In genomic region chr3:125461896-125462295, GRCh38 we compare ENCODE assay signal across 19 cellular contexts. TPM values are rescaled to one million over a fixed set of nuclear protein-coding genes. Genes with fewer than 3 reads are reported as not detected.
DNase-seq lines count a peak whose midpoint lies in the region; ATAC-seq, FAIRE-seq and TF ChIP-seq lines count a peak whose summit lies in the region.
"Had no signal": no experiment of that assay in that cellular context is flagged by ENCODE, and none has a peak within 500 bp of the region (broad histone marks: within the 10 kb centered on the region; RNA-seq: fewer than 3 reads in every experiment).

No MANE protein-coding gene starts in this region.

- H3K36me3 ChIP-seq in mammary epithelial cell (ENCODE audit: insufficient read depth, low read length): peaks cover 8% of the 10 kb centered on the region
- no peaks in the 10 kb centered on the region for H3K36me3 ChIP-seq in breast epithelium
- peaks cover 4% of the 10 kb centered on the region for H3K36me3 ChIP-seq in bronchial epithelial cell (ENCODE audit: control insufficient read depth, insufficient read depth, low read length)
- H3K36me3 ChIP-seq in GM23248 (ENCODE audit: low read depth): peaks cover 30% of the 10 kb centered on the region; the same call in 1 of the 2 replicates

- WGBS in mammary epithelial cell (ENCODE audit: low coverage, missing lambda C conversion rate): 92% methylated on average over 4 of the region's 6 CpGs
- WGBS in GM23248 (ENCODE audit: low coverage in 1 of 2, low lambda C conversion rate in 2 of 2, missing lambda C conversion rate in 2 of 2), 2 experiments: 95 to 97% methylated on average over 6 of the region's 6 CpGs

- intact Hi-C loops in mammary epithelial cell (cut with micrococcal nuclease) (no loop called here), breast epithelium (cut with DNase I; ENCODE audit: low total_unique reads) (no loop called here)

- no peak overlapping the region for H3K27ac ChIP-seq in mammary epithelial cell (ENCODE audit: insufficient read depth, low read depth, low read length)
- no peak overlapping the region for H3K27ac ChIP-seq in breast epithelium
- no peak overlapping the region for H3K27ac ChIP-seq in GM23248
- H3K27ac ChIP-seq: 22Rv1, A549, C4-2B had no signal

- H3K4me2 ChIP-seq in mammary epithelial cell (ENCODE audit: insufficient read depth, low read depth, low read length) (no peak overlapping the region), GM23248 (ENCODE audit: unreplicated experiment) (no peak overlapping the region)
- H3K4me2 ChIP-seq: A549 had no signal

- no peaks in the 10 kb centered on the region for H3K27me3 ChIP-seq in mammary epithelial cell (ENCODE audit: insufficient read depth, low read length)
- no peaks in the 10 kb centered on the region for H3K27me3 ChIP-seq in breast epithelium
- H3K27me3 ChIP-seq in bronchial epithelial cell (ENCODE audit: control insufficient read depth, insufficient read depth, low read length): no peaks in the 10 kb centered on the region
- no peaks in the 10 kb centered on the region for H3K27me3 ChIP-seq in GM23248 (replicated peaks; ENCODE audit: insufficient read depth)

- no peaks in the 10 kb centered on the region for H3K79me2 ChIP-seq in mammary epithelial cell (ENCODE audit: insufficient read depth, low read length)
- H3K79me2 ChIP-seq in GM23248 (ENCODE audit: insufficient read depth): no peaks in the 10 kb centered on the region

- no peaks in the 10 kb centered on the region for H3K9me3 ChIP-seq in mammary epithelial cell (replicated peaks; ENCODE audit: insufficient read depth, low read length)
- H3K9me3 ChIP-seq in breast epithelium: no peaks in the 10 kb centered on the region
- no peaks in the 10 kb centered on the region for H3K9me3 ChIP-seq in GM23248 (ENCODE audit: low read depth)
- H3K9me3 ChIP-seq: A549, Caco-2 had no signal

- TF ChIP-seq POLR2A in breast epithelium (IDR thresholded peaks at IDR 0.05): no peak

- TF ChIP-seq CTCF in mammary epithelial cell (conservative IDR thresholded peaks at IDR 0.05 in 1 of 2, IDR thresholded peaks at IDR 0.05 in 1 of 2; ENCODE audit: extremely low read depth in 1 of 2, insufficient read depth in 1 of 2, low read depth in 1 of 2, low read length in 2 of 2) (no peak), breast epithelium (IDR thresholded peaks at IDR 0.05) (no peak), bronchial epithelial cell (IDR thresholded peaks at IDR 0.05; ENCODE audit: insufficient read depth, low read length, severe bottlenecking) (no peak)

- peak; percentile 20 for DNase-seq in mammary epithelial cell
- no peak for DNase-seq in breast epithelium (ENCODE audit: low spot score in 2 of 2)
- DNase-seq in bronchial epithelial cell (ENCODE audit: low read depth): peak; percentile 67
- DNase-seq in iris pigment epithelial cell (ENCODE audit: low read depth): peak; percentile 18
- no peak for DNase-seq in stimulated activated naive B cell treated with anti-CD40 and anti-IgM and Interleukin-4, amounts not matched to agents 10 μg/mL and 1 μg/mL and 100 μg/mL, for 72 hours
- DNase-seq in GM23248: no peak
- DNase-seq in activated effector memory CD4-positive, alpha-beta T cell treated with anti-CD3 and anti-CD28 coated beads, Interleukin-2, amount 50 U/mL, for 16 hours: no peak
- DNase-seq: AML-193; Caco-2; CD4-positive, alpha-beta T cell; GF-D8; H9 had no signal

- no peak for FAIRE-seq in bronchial epithelial cell (lab: Jason Lieb, UNC)
- FAIRE-seq: A549, D721Med, H1, HepG2 had no signal

- peaks cover 32 to 41% of the 10 kb centered on the region in 2 donors for H3K36me3 Mint-ChIP-seq in stimulated activated naive B cell treated with anti-CD40 and anti-IgM and Interleukin-4, amounts not matched to agents 10 μg/mL and 1 μg/mL and 100 μg/mL, for 72 hours

- H3K27ac Mint-ChIP-seq in stimulated activated naive B cell treated with anti-CD40 and anti-IgM and Interleukin-4, amounts not matched to agents 10 μg/mL and 1 μg/mL and 100 μg/mL, for 72 hours: peak overlapping the region; percentile 54
- H3K27ac Mint-ChIP-seq: CD4-positive, alpha-beta T cell; H9 had no signal

- CTCF ChIA-PET in mammary epithelial cell (lab: Charles Lee; ENCODE audit: low non-redundant PET): no interaction called here

- H3K4me3 ChIP-seq in mammary epithelial cell (replicated peaks in 1 of 3; ENCODE audit: insufficient read depth in 1 of 3, low read depth in 2 of 3, low read length in 3 of 3) (no peak overlapping the region), breast epithelium (no peak overlapping the region), bronchial epithelial cell (ENCODE audit: low read depth, low read length) (no peak overlapping the region), GM23248 (no peak overlapping the region)
- H3K4me3 ChIP-seq: A549 had no signal

- H4K20me1 ChIP-seq in mammary epithelial cell (ENCODE audit: insufficient read depth, low read length) (no peaks in the 10 kb centered on the region), GM23248 (ENCODE audit: insufficient read depth) (no peaks in the 10 kb centered on the region)

- no peak overlapping the region for H3K4me3 Mint-ChIP-seq in stimulated activated naive B cell treated with anti-CD40 and anti-IgM and Interleukin-4, amounts not matched to agents 10 μg/mL and 1 μg/mL and 100 μg/mL, for 72 hours
- H3K4me3 Mint-ChIP-seq: CD4-positive, alpha-beta T cell; H9 had no signal

- dilution Hi-C loops in mammary epithelial cell (cut with HindIII; ENCODE audit: low sequenced_read_pairs): no loop called here

- H3K27me3 Mint-ChIP-seq in stimulated activated naive B cell treated with anti-CD40 and anti-IgM and Interleukin-4, amounts not matched to agents 10 μg/mL and 1 μg/mL and 100 μg/mL, for 72 hours: no peaks in the 10 kb centered on the region
- H3K27me3 Mint-ChIP-seq: CD4-positive, alpha-beta T cell had no signal

- H3K4me1 Mint-ChIP-seq in stimulated activated naive B cell treated with anti-CD40 and anti-IgM and Interleukin-4, amounts not matched to agents 10 μg/mL and 1 μg/mL and 100 μg/mL, for 72 hours: no peaks in the 10 kb centered on the region
- H3K4me1 Mint-ChIP-seq: H9 had no signal

- H2AFZ ChIP-seq in mammary epithelial cell (ENCODE audit: low read depth, low read length) (no peak overlapping the region), GM23248 (no peak overlapping the region)

- no TSS peak for BruUV-seq in mammary epithelial cell (replicated peaks; lab: Mats Ljungman, UMichigan)

- in situ Hi-C loops in mammary epithelial cell (cut with MboI; ENCODE audit: low sequenced_read_pairs in 2 of 2): no loop called here
- in situ Hi-C loops in GM23248 (cut with MboI): no loop called here

- no peaks in the 10 kb centered on the region for H3K9me3 Mint-ChIP-seq in stimulated activated naive B cell treated with anti-CD40 and anti-IgM and Interleukin-4, amounts not matched to agents 10 μg/mL and 1 μg/mL and 100 μg/mL, for 72 hours
- H3K9me3 Mint-ChIP-seq: CD4-positive, alpha-beta T cell; H9 had no signal

- H3K9ac ChIP-seq in mammary epithelial cell (ENCODE audit: insufficient read depth, low read length) (no peak overlapping the region), GM23248 (no peak overlapping the region)

- no peaks in the 10 kb centered on the region for H3F3A ChIP-seq in GM23248 (ENCODE audit: insufficient read depth)

- no peak for ATAC-seq in stimulated activated naive B cell treated with anti-CD40 and anti-IgM and Interleukin-4, amounts not matched to agents 10 μg/mL and 1 μg/mL and 100 μg/mL, for 72 hours (replicated peaks)
- ATAC-seq in GM19351 (IDR thresholded peaks at IDR 0.05; ENCODE audit: unreplicated experiment): no peak
- ATAC-seq: A549, HepG2 had no signal

- H3K4me1 ChIP-seq in mammary epithelial cell (ENCODE audit: insufficient read depth, low read length) (no peaks in the 10 kb centered on the region), breast epithelium (no peaks in the 10 kb centered on the region), GM23248 (ENCODE audit: insufficient read depth) (no peaks in the 10 kb centered on the region)
- H3K4me1 ChIP-seq: A549 had no signal

- no peaks in the 10 kb centered on the region for H3K9me2 ChIP-seq in GM23248 (ENCODE audit: insufficient read depth)

RNA-seq across cellular contexts. Expression of gene SNX4, which starts 58.1 kb away (rescaled TPM):
- total RNA-seq in mammary epithelial cell (10 to 100 TPM; 16.2 to 21.5 TPM), breast epithelium (10 to 100 TPM; 35.7 to 51.4 (median 50.1) TPM), bronchial epithelial cell (21.9 and 23.0 TPM in 2 replicates)
- polyA plus RNA-seq in mammary epithelial cell (6.4 TPM), GM23248 (2016; fragmentation: Nextera tagmentation; extraction: Ambion mirVana) (27.6 and 29.8 TPM in 2 replicates)
- 13.6 TPM for polyA minus RNA-seq in mammary epithelial cell
- 28.4 and 31.6 TPM in 2 replicates for total RNA-seq in GM23248 (2014; rRNA removed; shearing (Covaris generic))

Comparison
In these comparisons a context has a peak if more than half of its experiments do, and no peak if none do; other contexts are left out.
1. DNase-seq: peak in mammary epithelial cell (single experiment), bronchial epithelial cell (single experiment) and iris pigment epithelial cell (single experiment); none in breast epithelium (0 of 2), stimulated activated naive B cell treated with anti-CD40 and anti-IgM and Interleukin-4, amounts not matched to agents 10 μg/mL and 1 μg/mL and 100 μg/mL, for 72 hours (single experiment), GM23248 (single experiment) and activated effector memory CD4-positive, alpha-beta T cell treated with anti-CD3 and anti-CD28 coated beads, Interleukin-2, amount 50 U/mL, for 16 hours (single experiment).